In the genomic region with DNA sequence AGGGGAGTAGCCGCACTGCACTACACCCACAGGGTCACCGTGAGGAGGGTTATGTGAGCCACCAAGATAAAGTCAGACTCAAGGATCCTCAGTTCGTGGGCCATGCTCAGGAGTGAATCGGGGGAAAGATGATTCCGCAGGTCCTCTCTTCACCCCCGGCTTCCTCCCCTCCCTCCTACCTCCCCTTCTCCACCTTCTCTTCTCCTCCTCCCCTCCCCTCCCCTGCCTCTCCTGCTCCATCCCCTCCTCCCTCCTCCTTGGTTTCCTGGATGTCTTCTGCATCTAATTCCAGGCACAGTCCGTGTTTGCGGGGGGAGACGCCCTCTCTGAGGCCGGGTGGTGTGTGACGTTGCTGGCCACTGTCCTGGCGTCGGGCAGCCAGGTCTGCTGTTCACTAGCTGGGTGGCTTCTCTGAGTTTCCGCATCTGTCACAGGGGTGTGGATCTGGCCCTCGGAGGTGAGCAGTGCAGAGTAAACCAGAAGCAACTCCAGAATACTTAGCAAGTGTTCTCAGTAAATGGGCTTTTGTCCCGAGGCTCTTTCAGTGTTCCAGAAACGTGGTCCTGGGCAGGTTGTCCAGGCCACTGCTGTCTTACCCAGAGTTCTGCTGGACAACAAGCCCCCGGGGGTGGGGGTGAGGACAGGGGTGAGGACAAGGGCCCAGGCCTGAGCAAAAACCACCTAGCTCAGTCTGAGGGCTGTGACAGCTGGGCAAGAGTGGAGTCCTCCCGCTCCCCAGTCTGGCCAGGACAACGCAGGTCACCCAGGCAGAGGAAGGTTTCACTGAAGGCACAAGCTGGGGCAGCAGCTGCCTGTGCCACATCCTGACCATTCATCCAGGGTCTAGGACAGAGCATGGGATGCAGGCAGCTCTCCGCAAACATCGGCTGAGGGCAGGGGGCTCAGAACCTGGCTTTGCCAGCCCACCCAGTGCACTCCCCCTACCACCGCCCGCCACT, we compare ENCODE assay signal across 17 cellular contexts.
DNase-seq lines count a peak whose midpoint lies in the region; ATAC-seq and TF ChIP-seq lines count a peak whose summit lies in the region.
"Had no signal": no experiment of that assay in that cellular context is flagged by ENCODE, and none has a peak within 500 bp of the region (broad histone marks: within the 10 kb centered on the region; RNA-seq: fewer than 3 reads in every experiment).

No MANE protein-coding gene starts in this region.

- no peak overlapping the region for H3K27ac ChIP-seq in GM23338 (ENCODE audit: low read depth)
- no peak overlapping the region for H3K27ac ChIP-seq in HEK293 (ENCODE audit: extremely low read depth, low read depth, low read length)
- H3K27ac ChIP-seq in osteoblast (ENCODE audit: low read depth, low read length): no peak overlapping the region
- H3K27ac ChIP-seq: BLaER1 treated with 17β-estradiol and CSF1 and Interleukin-3, amounts not matched to agents 10 nM and 100 nM; KMS-11 had no signal

- H3K9me3 Mint-ChIP-seq in GM23338: peaks cover 3% of the 10 kb centered on the region; the same call in 1 of the 3 replicates
- H3K9me3 Mint-ChIP-seq: CD8-positive, alpha-beta T cell had no signal

- no peaks in the 10 kb centered on the region for H3F3A ChIP-seq in GM23338 (replicated peaks; ENCODE audit: low read depth)

- H3K27ac Mint-ChIP-seq in GM23338: no peak overlapping the region
- H3K27ac Mint-ChIP-seq: CD8-positive, alpha-beta T cell had no signal

- no peak overlapping the region; the same call in 2 of the 3 replicates for H3K4me3 Mint-ChIP-seq in GM23338
- H3K4me3 Mint-ChIP-seq: CD8-positive, alpha-beta T cell had no signal

- H3K4me2 ChIP-seq in GM23338 (no peak overlapping the region), osteoblast (ENCODE audit: insufficient read depth, low read length) (no peak overlapping the region)
- H3K4me2 ChIP-seq: BLaER1 treated with 17β-estradiol and CSF1 and Interleukin-3, amounts not matched to agents 10 nM and 100 nM; KMS-11 had no signal

- no peaks in the 10 kb centered on the region for H3K79me2 ChIP-seq in GM23338 (replicated peaks; ENCODE audit: insufficient read depth)
- no peaks in the 10 kb centered on the region for H3K79me2 ChIP-seq in osteoblast (ENCODE audit: insufficient read depth, low read length)

- H3K36me3 ChIP-seq in GM23338 (ENCODE audit: insufficient read depth) (no peaks in the 10 kb centered on the region), HEK293 (ENCODE audit: control insufficient read depth in 2 of 2, insufficient read depth in 1 of 2, low read length in 2 of 2) (peaks cover 0 to 6% of the 10 kb centered on the region in 2 experiments; a peak in 1 of 3 replicates), osteoblast (ENCODE audit: insufficient read depth, low read length) (no peaks in the 10 kb centered on the region)
- H3K36me3 ChIP-seq: BLaER1 treated with 17β-estradiol and CSF1 and Interleukin-3, amounts not matched to agents 10 nM and 100 nM had no signal

- H2AFZ ChIP-seq in GM23338 (no peak overlapping the region), osteoblast (ENCODE audit: low read length) (no peak overlapping the region)

- H3K9me3 ChIP-seq in HEK293 (ENCODE audit: control insufficient read depth, insufficient read depth, low read depth, low read length) (no peaks in the 10 kb centered on the region), osteoblast (ENCODE audit: low read depth, low read length) (no peaks in the 10 kb centered on the region)
- H3K9me3 ChIP-seq: BLaER1 treated with 17β-estradiol and CSF1 and Interleukin-3, amounts not matched to agents 10 nM and 100 nM had no signal

- ATAC-seq in GM23338 (peak; percentile 12; the same call in 2 of the 3 replicates), SK-N-SH treated with all-trans-retinoic acid at 6 μM for 48 hours (no peak)
- ATAC-seq: CD8-positive, alpha-beta T cell had no signal

- H3K36me3 Mint-ChIP-seq in GM23338 (ENCODE audit: low read depth): no peaks in the 10 kb centered on the region
- H3K36me3 Mint-ChIP-seq: CD8-positive, alpha-beta T cell had no signal

- H3K4me3 ChIP-seq in GM23338: no peak overlapping the region
- H3K4me3 ChIP-seq in HEK293 (ENCODE audit: low read depth, low read length): no peak overlapping the region
- no peak overlapping the region for H3K4me3 ChIP-seq in osteoblast (ENCODE audit: insufficient read depth, low read length)
- H3K4me3 ChIP-seq: BLaER1 treated with 17β-estradiol and CSF1 and Interleukin-3, amounts not matched to agents 10 nM and 100 nM had no signal

- TF ChIP-seq CTCF in GM23338 (conservative IDR thresholded peaks at IDR 0.05; ENCODE audit: low read depth in 2 of 2) (no peak), HEK293 (tag by site-specific recombination; IDR thresholded peaks at IDR 0.05) (no peak), osteoblast (IDR thresholded peaks at IDR 0.05; ENCODE audit: extremely low read depth, low read depth, low read length) (no peak)

- H3K9me2 ChIP-seq in GM23338 (ENCODE audit: insufficient read depth): no peaks in the 10 kb centered on the region

- CTCF ChIA-PET in HEK293 (lab: Yijun Ruan, JAX): no interaction called here

- peaks cover 10% of the 10 kb centered on the region for H3K27me3 Mint-ChIP-seq in GM23338 (ENCODE audit: insufficient read depth, low read depth, poor library complexity)

- H3K4me1 ChIP-seq in GM23338 (ENCODE audit: insufficient read depth) (0 out of 2 replicates have a peak, but pooled peaks cover 5% of the 10 kb centered on the region), HEK293 (ENCODE audit: control insufficient read depth, insufficient read depth, low read length) (no peaks in the 10 kb centered on the region), osteoblast (ENCODE audit: insufficient read depth, low read length) (no peaks in the 10 kb centered on the region)
- H3K4me1 ChIP-seq: BLaER1 treated with 17β-estradiol and CSF1 and Interleukin-3, amounts not matched to agents 10 nM and 100 nM had no signal

- POLR2A ChIA-PET in HEK293 (lab: Yijun Ruan, JAX): no interaction called here

- DNase-seq in GM23338 (ENCODE audit: low spot score) (peak; percentile 38), iPS-NIHi11 (ENCODE audit: low spot score) (peak; percentile 37), osteoblast (ENCODE audit: insufficient read length, low spot score, missing footprints) (peak; percentile 80), ecto neural progenitor cell (ENCODE audit: low spot score) (no peak), mucosa of gallbladder (ENCODE audit: low spot score) (no peak)
- DNase-seq: Calu3; CD8-positive, alpha-beta T cell; MV-4-11; NCI-H187; NCI-H2107; NCI-H510A treated with DMSO at 0.1 percent for 48 hours; NCI-H774; SHP77 treated with DMSO at 0.1 percent for 48 hours had no signal

- H3K4me1 Mint-ChIP-seq in GM23338: peaks cover 27% of the 10 kb centered on the region

- H3K27me3 ChIP-seq in GM23338 (ENCODE audit: insufficient read depth) (no peaks in the 10 kb centered on the region), osteoblast (ENCODE audit: insufficient read depth, low read length) (peaks cover 8% of the 10 kb centered on the region)

- H4K20me1 ChIP-seq in GM23338 (replicated peaks; ENCODE audit: insufficient read depth) (no peaks in the 10 kb centered on the region), osteoblast (ENCODE audit: insufficient read depth, low read length) (no peaks in the 10 kb centered on the region)

TF ChIP-seq in GM23338, 12 proteins besides CTCF, POLR2A, EP300 and RAD21 (continues in another document):
- TF ChIP-seq POLR2AphosphoS5 (IDR thresholded peaks at IDR 0.05; ENCODE audit: low read depth) (no peak), EZH2phosphoT487 (IDR thresholded peaks at IDR 0.05; ENCODE audit: unreplicated experiment) (no peak)

TF ChIP-seq in HEK293, 187 proteins besides CTCF, POLR2A, EP300 and RAD21:
- no peak for TF ChIP-seq ZNF350 (tag by site-specific recombination; IDR thresholded peaks at IDR 0.05)
- TF ChIP-seq EGR2 (tag by site-specific recombination; IDR thresholded peaks at IDR 0.05; ENCODE audit: low read depth): peak; percentile 57; the same call in 1 of the 2 replicates
TF ChIP-seq in HEK293: peak in this region for 1.

TF ChIP-seq in SK-N-SH treated with all-trans-retinoic acid at 6 μM for 48 hours, 23 proteins besides CTCF, POLR2A, EP300 and RAD21 (continues in another document):
- TF ChIP-seq GLIS3 (CRISPR knock-in tag; IDR thresholded peaks at IDR 0.05): no peak
- no peak for TF ChIP-seq ESRRG (CRISPR knock-in tag; IDR thresholded peaks at IDR 0.05)
- no peak for TF ChIP-seq ZFP30 (CRISPR knock-in tag; IDR thresholded peaks at IDR 0.05)
- TF ChIP-seq, protein P1, sequence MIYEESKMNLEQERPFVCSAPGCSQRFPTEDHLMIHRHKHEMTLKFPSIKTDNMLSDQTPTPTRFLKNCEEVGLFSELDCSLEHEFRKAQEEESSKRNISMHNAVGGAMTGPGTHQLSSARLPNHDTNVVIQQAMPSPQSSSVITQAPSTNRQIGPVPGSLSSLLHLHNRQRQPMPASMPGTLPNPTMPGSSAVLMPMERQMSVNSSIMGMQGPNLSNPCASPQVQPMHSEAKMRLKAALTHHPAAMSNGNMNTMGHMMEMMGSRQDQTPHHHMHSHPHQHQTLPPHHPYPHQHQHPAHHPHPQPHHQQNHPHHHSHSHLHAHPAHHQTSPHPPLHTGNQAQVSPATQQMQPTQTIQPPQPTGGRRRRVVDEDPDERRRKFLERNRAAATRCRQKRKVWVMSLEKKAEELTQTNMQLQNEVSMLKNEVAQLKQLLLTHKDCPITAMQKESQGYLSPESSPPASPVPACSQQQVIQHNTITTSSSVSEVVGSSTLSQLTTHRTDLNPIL (CRISPR knock-in tag; IDR thresholded peaks at IDR 0.05; ENCODE audit: low read depth): no peak
- TF ChIP-seq ISL1 (CRISPR knock-in tag; IDR thresholded peaks at IDR 0.05): no peak
- TF ChIP-seq, protein P2, sequence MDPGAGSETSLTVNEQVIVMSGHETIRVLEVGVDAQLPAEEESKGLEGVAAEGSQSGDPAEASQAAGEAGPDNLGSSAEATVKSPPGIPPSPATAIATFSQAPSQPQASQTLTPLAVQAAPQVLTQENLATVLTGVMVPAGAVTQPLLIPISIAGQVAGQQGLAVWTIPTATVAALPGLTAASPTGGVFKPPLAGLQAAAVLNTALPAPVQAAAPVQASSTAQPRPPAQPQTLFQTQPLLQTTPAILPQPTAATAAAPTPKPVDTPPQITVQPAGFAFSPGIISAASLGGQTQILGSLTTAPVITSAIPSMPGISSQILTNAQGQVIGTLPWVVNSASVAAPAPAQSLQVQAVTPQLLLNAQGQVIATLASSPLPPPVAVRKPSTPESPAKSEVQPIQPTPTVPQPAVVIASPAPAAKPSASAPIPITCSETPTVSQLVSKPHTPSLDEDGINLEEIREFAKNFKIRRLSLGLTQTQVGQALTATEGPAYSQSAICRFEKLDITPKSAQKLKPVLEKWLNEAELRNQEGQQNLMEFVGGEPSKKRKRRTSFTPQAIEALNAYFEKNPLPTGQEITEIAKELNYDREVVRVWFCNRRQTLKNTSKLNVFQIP (CRISPR knock-in tag; IDR thresholded peaks at IDR 0.05; ENCODE audit: borderline replicate concordance, low read depth): no peak
- TF ChIP-seq BACH2 (CRISPR knock-in tag; IDR thresholded peaks at IDR 0.05; ENCODE audit: borderline replicate concordance): no peak
- TF ChIP-seq PPARA (CRISPR knock-in tag; IDR thresholded peaks at IDR 0.05; ENCODE audit: borderline replicate concordance): no peak

Comparison
In these comparisons a context has a peak if more than half of its experiments do, and no peak if none do; other contexts are left out.
1. DNase-seq: peak in GM23338 (single experiment), iPS-NIHi11 (single experiment) and osteoblast (single experiment); none in ecto neural progenitor cell (single experiment) and mucosa of gallbladder (single experiment).